26 cellular contexts compared by ENCODE assay signal in genomic region chr16:85544668-85545067, GRCh38.
"Had no signal": no experiment of that assay in that cellular context is flagged by ENCODE, and none has a peak within 500 bp of the region (broad histone marks: within the 10 kb centered on the region; RNA-seq: fewer than 3 reads in every experiment).

No MANE protein-coding gene starts in this region.

- ATAC-seq: activated naive CD4-positive, alpha-beta T cell treated with anti-CD3 and anti-CD28 coated beads, Interleukin-2, amount 50 U/mL, for 72 hours; left ventricle myocardium superior; pancreas; psoas muscle; stimulated activated memory B cell treated with anti-CD40 and anti-IgM and Interleukin-4, amounts not matched to agents 10 μg/mL and 1 μg/mL and 100 μg/mL, for 72 hours; stimulated activated naive CD8-positive, alpha-beta T cell treated with anti-CD3 and anti-CD28 coated beads, Interleukin-15, amount 100 ng/mL, for 72 hours; WTC11 had no signal

- H3K9me3 ChIP-seq: pancreas, psoas muscle had no signal

- H3K4me1 Mint-ChIP-seq: activated CD4-positive, alpha-beta memory T cell treated with anti-CD3 and anti-CD28 coated beads, Interleukin-2, amount 10 ng/mL, durations not matched to agents 7 days and 5 days; activated CD4-positive, alpha-beta T cell treated with anti-CD3 and anti-CD28 coated beads, Interleukin-2, amount 10 ng/mL, durations not matched to agents 7 days and 5 days had no signal

- H3K9me3 Mint-ChIP-seq: activated naive CD4-positive, alpha-beta T cell treated with anti-CD3 and anti-CD28 coated beads, Interleukin-2, amount 50 U/mL, for 72 hours; central memory CD8-positive, alpha-beta T cell; nephron; stimulated activated memory B cell treated with anti-CD40 and anti-IgM and Interleukin-4, amounts not matched to agents 10 μg/mL and 1 μg/mL and 100 μg/mL, for 72 hours had no signal

- DNase-seq: activated CD4-positive, alpha-beta memory T cell treated with anti-CD3 and anti-CD28 coated beads, Interleukin-2, amount 10 ng/mL, durations not matched to agents 7 days and 5 days; activated CD4-positive, alpha-beta T cell treated with anti-CD3 and anti-CD28 coated beads for 1 hour; activated CD4-positive, alpha-beta T cell treated with anti-CD3 and anti-CD28 coated beads, Interleukin-2, amount 10 ng/mL, durations not matched to agents 7 days and 5 days; activated naive CD4-positive, alpha-beta T cell; activated T-cell treated with anti-CD3 and anti-CD28 coated beads, Interleukin-2, amount 50 U/mL, for 48 hours; foreskin melanocyte; left ventricle myocardium superior; psoas muscle; stimulated activated CD4-positive, alpha-beta T cell treated with anti-CD3 and anti-CD28 coated beads, Interleukin-1b, Interleukin-23, amount 100 ng/mL, for 48 hours; stimulated activated CD4-positive, alpha-beta T cell treated with anti-CD3 and anti-CD28 coated beads, Interleukin-4, amount 100 ng/mL, for 4 hours; stimulated activated CD8-positive, alpha-beta memory T cell treated with anti-CD3 and anti-CD28 coated beads, Interleukin-4, amount 100 ng/mL, for 48 hours; stimulated activated naive CD8-positive, alpha-beta T cell treated with anti-CD3 and anti-CD28 coated beads, Interleukin-15, amount 100 ng/mL, for 72 hours; T-helper 2 cell; upper lobe of left lung had no signal

- H3K27ac Mint-ChIP-seq: activated CD4-positive, alpha-beta memory T cell treated with anti-CD3 and anti-CD28 coated beads, Interleukin-2, amount 10 ng/mL, durations not matched to agents 7 days and 5 days; activated CD4-positive, alpha-beta T cell treated with anti-CD3 and anti-CD28 coated beads, Interleukin-2, amount 10 ng/mL, durations not matched to agents 7 days and 5 days; activated naive CD4-positive, alpha-beta T cell treated with anti-CD3 and anti-CD28 coated beads, Interleukin-2, amount 50 U/mL, for 72 hours; activated T-helper 2 cell treated with anti-CD3 and anti-CD28 coated beads, Interferon-gamma antibody, Interleukin-2, Interleukin-4, amounts not matched to agents 10 μg/mL and 5 μg/mL and 100 μg/mL, durations not matched to agents 14 hours and 24 hours and 36 hours; dendritic cell treated with granulocyte-macrophage colony-stimulating factor and Interleukin-4, amounts not matched to agents 40 ng/mL and 50 ng/mL, for 4 days; nephron; stimulated activated memory B cell treated with anti-CD40 and anti-IgM and Interleukin-4, amounts not matched to agents 10 μg/mL and 1 μg/mL and 100 μg/mL, for 72 hours; stimulated activated naive CD8-positive, alpha-beta T cell treated with anti-CD3 and anti-CD28 coated beads, Interleukin-15, amount 100 ng/mL, for 72 hours had no signal

- H3K36me3 Mint-ChIP-seq: stimulated activated memory B cell treated with anti-CD40 and anti-IgM and Interleukin-4, amounts not matched to agents 10 μg/mL and 1 μg/mL and 100 μg/mL, for 72 hours had no signal

- H3K4me3 Mint-ChIP-seq: activated CD4-positive, alpha-beta memory T cell treated with anti-CD3 and anti-CD28 coated beads, Interleukin-2, amount 10 ng/mL, durations not matched to agents 7 days and 5 days; activated CD4-positive, alpha-beta T cell treated with anti-CD3 and anti-CD28 coated beads, Interleukin-2, amount 10 ng/mL, durations not matched to agents 7 days and 5 days; central memory CD8-positive, alpha-beta T cell; dendritic cell treated with granulocyte-macrophage colony-stimulating factor and Interleukin-4, amounts not matched to agents 40 ng/mL and 50 ng/mL, for 4 days; nephron; stimulated activated memory B cell treated with anti-CD40 and anti-IgM and Interleukin-4, amounts not matched to agents 10 μg/mL and 1 μg/mL and 100 μg/mL, for 72 hours; stimulated activated naive CD8-positive, alpha-beta T cell treated with anti-CD3 and anti-CD28 coated beads, Interleukin-15, amount 100 ng/mL, for 72 hours; WTC11 had no signal

- H3K27me3 Mint-ChIP-seq: activated CD4-positive, alpha-beta memory T cell treated with anti-CD3 and anti-CD28 coated beads, Interleukin-2, amount 10 ng/mL, durations not matched to agents 7 days and 5 days; activated CD4-positive, alpha-beta T cell treated with anti-CD3 and anti-CD28 coated beads, Interleukin-2, amount 10 ng/mL, durations not matched to agents 7 days and 5 days; central memory CD8-positive, alpha-beta T cell; stimulated activated memory B cell treated with anti-CD40 and anti-IgM and Interleukin-4, amounts not matched to agents 10 μg/mL and 1 μg/mL and 100 μg/mL, for 72 hours; stimulated activated naive CD8-positive, alpha-beta T cell treated with anti-CD3 and anti-CD28 coated beads, Interleukin-15, amount 100 ng/mL, for 72 hours had no signal

- H3K4me1 ChIP-seq: pancreas had no signal

- H3K27me3 ChIP-seq: esophagus muscularis mucosa, pancreas, upper lobe of left lung had no signal

- FAIRE-seq: bronchial epithelial cell, islet of Langerhans, pancreas had no signal

- H3K4me3 ChIP-seq: esophagus muscularis mucosa, pancreas, psoas muscle, smooth muscle cell, upper lobe of left lung had no signal

- H3K36me3 ChIP-seq: esophagus muscularis mucosa, pancreas, upper lobe of left lung had no signal

- H3K27ac ChIP-seq: esophagus muscularis mucosa, pancreas, psoas muscle, upper lobe of left lung had no signal

- H3K4me2 ChIP-seq: smooth muscle cell had no signal
